Comparison of ENCODE assay signal across 9 cellular contexts in the genomic region with DNA sequence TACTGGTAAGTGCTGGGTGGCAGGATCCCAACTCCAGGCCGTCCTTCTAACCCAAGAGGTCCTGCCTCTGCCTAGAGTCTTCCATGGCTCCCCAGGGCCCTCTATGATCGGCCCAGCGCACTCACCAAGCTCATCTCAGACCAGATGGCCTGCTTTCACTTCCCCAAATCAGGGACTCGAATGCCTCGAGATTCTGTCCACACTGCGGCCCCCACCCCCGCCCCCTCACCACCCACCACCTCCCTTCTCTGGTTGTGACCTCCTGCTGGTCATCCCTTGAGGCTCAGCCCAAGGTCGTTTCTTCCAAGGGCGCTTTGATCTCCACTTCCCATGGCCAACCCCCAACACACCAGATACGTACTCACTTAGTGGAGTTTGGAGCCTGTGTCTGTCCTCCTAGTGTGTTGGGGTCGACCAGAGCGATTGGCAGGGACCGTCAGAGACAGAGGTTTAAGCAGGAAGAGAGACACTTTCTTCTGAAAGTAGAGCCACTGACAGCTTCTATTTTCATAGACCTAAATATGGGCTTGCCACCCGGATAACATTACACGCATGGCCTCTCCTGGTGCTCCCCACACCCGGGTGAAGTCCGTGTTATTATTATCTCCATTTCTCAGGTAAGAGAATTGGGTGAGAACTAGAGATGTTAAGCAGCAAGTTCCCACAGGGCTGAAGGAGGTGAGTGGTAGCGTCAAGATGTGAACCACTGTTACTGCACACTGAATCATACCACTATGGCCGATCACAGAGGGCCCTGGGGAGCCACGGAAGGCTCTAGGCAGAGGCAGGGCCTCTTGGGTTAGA. TPM values are rescaled to one million over a fixed set of nuclear protein-coding genes. Genes with fewer than 3 reads are reported as not detected.
A peak's percentile ranks its signal among the peaks of the same experiment; 100 is the strongest.
DNase-seq lines count a peak whose midpoint lies in the region; ATAC-seq and TF ChIP-seq lines count a peak whose summit lies in the region.
"Had no signal": no experiment of that assay in that cellular context is flagged by ENCODE, and none has a peak within 500 bp of the region (broad histone marks: within the 10 kb centered on the region; RNA-seq: fewer than 3 reads in every experiment).

A gene with protein sequence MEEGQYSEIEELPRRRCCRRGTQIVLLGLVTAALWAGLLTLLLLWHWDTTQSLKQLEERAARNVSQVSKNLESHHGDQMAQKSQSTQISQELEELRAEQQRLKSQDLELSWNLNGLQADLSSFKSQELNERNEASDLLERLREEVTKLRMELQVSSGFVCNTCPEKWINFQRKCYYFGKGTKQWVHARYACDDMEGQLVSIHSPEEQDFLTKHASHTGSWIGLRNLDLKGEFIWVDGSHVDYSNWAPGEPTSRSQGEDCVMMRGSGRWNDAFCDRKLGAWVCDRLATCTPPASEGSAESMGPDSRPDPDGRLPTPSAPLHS (minus strand): TSS at position 478 of the 804 bp plus-strand sequence. CDS start 2,371 bp downstream, outside the sequence.

- no peaks in the 10 kb centered on the region for H3K9me2 ChIP-seq in DOHH2 (replicated peaks; ENCODE audit: control insufficient read depth, low read length)

- H3K36me3 ChIP-seq in DOHH2 (ENCODE audit: control insufficient read depth, low read length): no peaks in the 10 kb centered on the region

- H3K4me3 Mint-ChIP-seq in T-helper 17 cell: peak within 1 kb of the TSS; percentile 59

- peaks cover 2% of the 10 kb centered on the region for H3K36me3 Mint-ChIP-seq in T-helper 17 cell (ENCODE audit: low read depth)

- H3K27ac ChIP-seq in DOHH2 (ENCODE audit: low read depth, low read length): no peak within 1 kb of the TSS

- H3K27ac Mint-ChIP-seq in T-helper 17 cell: peak within 1 kb of the TSS; percentile 89

- no peak for TF ChIP-seq CTCF in DOHH2 (IDR thresholded peaks at IDR 0.05; ENCODE audit: low read depth, low read length, poor library complexity, severe bottlenecking)

- peaks cover 81% of the 10 kb centered on the region for H3K27me3 ChIP-seq in DOHH2 (ENCODE audit: control insufficient read depth, low read length)

- H3K4me3 ChIP-seq in DOHH2 (ENCODE audit: low read length): no peak within 1 kb of the TSS

- H3K79me2 ChIP-seq in DOHH2 (ENCODE audit: control insufficient read depth, low read length): no peaks in the 10 kb centered on the region

- DNase-seq in GM19238 (ENCODE audit: insufficient read length, low spot score) (peak; percentile 58), T-helper 17 cell (no peak), NCI-H2081 (lab: John Stamatoyannopoulos, UW) (no peak), DMS153 (lab: John Stamatoyannopoulos, UW) (no peak), dedifferentiated amniotic fluid mesenchymal stem cell (ENCODE audit: extremely low spot score) (no peak), NCI-H1105 (lab: John Stamatoyannopoulos, UW) (no peak)

- H3K4me2 ChIP-seq in DOHH2 (ENCODE audit: low read length): peak within 1 kb of the TSS; percentile 31

- peaks cover 7% of the 10 kb centered on the region; the same call in 1 of the 2 replicates for H3F3A ChIP-seq in DOHH2 (ENCODE audit: control insufficient read depth, insufficient read depth)

- no peaks in the 10 kb centered on the region for H3K9me3 ChIP-seq in DOHH2 (ENCODE audit: control insufficient read depth, insufficient read depth, low read length)
- H3K9me3 ChIP-seq in T-helper 17 cell (ENCODE audit: control insufficient read depth, low read length, poor library complexity, severe bottlenecking): no peaks in the 10 kb centered on the region

- H4K20me1 ChIP-seq in DOHH2 (ENCODE audit: control insufficient read depth, insufficient read depth, low read depth, low read length): peaks cover 4% of the 10 kb centered on the region; the same call in 1 of the 2 replicates

- H3K27me3 Mint-ChIP-seq in T-helper 17 cell: peaks cover 17% of the 10 kb centered on the region

- H3K4me1 ChIP-seq in DOHH2 (ENCODE audit: control insufficient read depth, low read length): peaks cover 40% of the 10 kb centered on the region

- ATAC-seq in HG02938 (IDR thresholded peaks at IDR 0.05; ENCODE audit: unreplicated experiment) (peak; percentile 67), T-helper 17 cell (peak; percentile 11)
- ATAC-seq: SK-N-SH treated with all-trans-retinoic acid at 6 μM for 48 hours had no signal

- peaks cover 34% of the 10 kb centered on the region for H3K4me1 Mint-ChIP-seq in T-helper 17 cell

RNA-seq across cellular contexts. Expression of the gene that starts here (rescaled TPM):
- 1 to 10 TPM in 1 of 2 donors, not detected in 1; 7.0 TPM for total RNA-seq in T-helper 17 cell
